Comparison of ENCODE assay signal across 8 cellular contexts in the genomic region with DNA sequence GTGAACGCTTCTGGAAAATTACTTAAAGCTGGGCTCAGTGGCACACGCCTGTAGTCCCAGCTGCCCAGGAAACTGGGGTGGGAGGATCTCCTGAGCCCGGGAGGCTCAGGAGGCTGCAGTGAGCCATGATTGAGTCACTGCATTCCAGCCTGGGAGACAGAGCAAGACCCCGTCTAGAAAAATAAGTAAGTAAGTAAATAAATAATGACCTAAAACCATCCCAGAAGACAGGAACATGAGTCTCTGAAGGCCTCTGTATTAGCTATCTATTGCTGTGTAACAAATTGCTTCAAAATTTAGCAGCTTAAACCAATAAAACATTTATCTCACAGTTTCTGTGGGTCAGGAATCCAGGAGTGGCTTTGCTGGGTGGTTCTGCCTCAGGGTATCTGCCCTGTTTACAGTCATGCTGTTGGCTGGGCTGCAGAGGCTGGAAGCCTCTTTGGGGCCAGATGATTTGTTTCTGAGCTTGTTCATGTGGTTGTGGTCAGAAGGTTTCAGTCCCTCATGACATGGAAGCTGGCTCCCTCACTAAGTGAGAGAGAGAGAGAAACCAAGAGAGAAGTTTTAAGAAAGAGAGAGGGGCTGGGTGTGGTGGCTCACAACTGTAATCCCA. TPM values are rescaled to one million over a fixed set of nuclear protein-coding genes. Genes with fewer than 3 reads are reported as not detected.
DNase-seq lines count a peak whose midpoint lies in the region; ATAC-seq and TF ChIP-seq lines count a peak whose summit lies in the region.

No MANE protein-coding gene starts in this region.

- no peak for TF ChIP-seq CTCF in fibroblast of the aortic adventitia (IDR thresholded peaks at IDR 0.05; ENCODE audit: insufficient read depth, low read length)

- H3K36me3 Mint-ChIP-seq in T-helper 2 cell treated with Interferon-gamma antibody and Interleukin-4, amounts not matched to agents 5 μg/mL and 100 μg/mL, for 36 hours (ENCODE audit: low read depth), result no peaks in the 10 kb centered on the region

- H3K9me3 ChIP-seq in HAP-1, result no peaks in the 10 kb centered on the region; the same call in 1 of the 2 replicates

- ATAC-seq in HG03108 (IDR thresholded peaks at IDR 0.05; ENCODE audit: unreplicated experiment), result peak; percentile 79

- H3K27me3 Mint-ChIP-seq in T-helper 2 cell treated with Interferon-gamma antibody and Interleukin-4, amounts not matched to agents 5 μg/mL and 100 μg/mL, for 36 hours (ENCODE audit: low read depth), result no peaks in the 10 kb centered on the region

- peak overlapping the region; percentile 35 for H3K4me3 Mint-ChIP-seq in T-helper 2 cell treated with Interferon-gamma antibody and Interleukin-4, amounts not matched to agents 5 μg/mL and 100 μg/mL, for 36 hours

- no peaks in the 10 kb centered on the region for H3K4me1 ChIP-seq in HAP-1

- H3K4me3 ChIP-seq in fibroblast of the aortic adventitia (ENCODE audit: low read depth, low read length), result no peak overlapping the region
- H3K4me3 ChIP-seq in HAP-1, result no peak overlapping the region

- H3K4me1 Mint-ChIP-seq in T-helper 2 cell treated with Interferon-gamma antibody and Interleukin-4, amounts not matched to agents 5 μg/mL and 100 μg/mL, for 36 hours (ENCODE audit: low read depth), result peaks cover 36% of the 10 kb centered on the region

- peak; percentile 33 for DNase-seq in stimulated activated naive CD4-positive, alpha-beta T cell treated with Interleukin-2 at 50 U/mL for 16 hours (lab: John Stamatoyannopoulos, UW)
- no peak for DNase-seq in stimulated activated naive CD4-positive, alpha-beta T cell (lab: John Stamatoyannopoulos, UW)
- peak; percentile 76 for DNase-seq in T-helper 2 cell treated with Interferon-gamma antibody and Interleukin-4, amounts not matched to agents 5 μg/mL and 100 μg/mL, for 36 hours (ENCODE audit: low spot score)
- DNase-seq in fibroblast of the aortic adventitia (ENCODE audit: low read depth) (peak; percentile 88), retina (no peak), NCI-H1436 (lab: John Stamatoyannopoulos, UW) (no peak), HAP-1 (ENCODE audit: low spot score in 2 of 2) (no peak)

- no peaks in the 10 kb centered on the region for H3K27me3 ChIP-seq in HAP-1 (ENCODE audit: low read depth)

- peaks cover 4% of the 10 kb centered on the region for H3K9me3 Mint-ChIP-seq in T-helper 2 cell treated with Interferon-gamma antibody and Interleukin-4, amounts not matched to agents 5 μg/mL and 100 μg/mL, for 36 hours

- H3K27ac Mint-ChIP-seq in T-helper 2 cell treated with Interferon-gamma antibody and Interleukin-4, amounts not matched to agents 5 μg/mL and 100 μg/mL, for 36 hours, result peak overlapping the region; percentile 78

- no peaks in the 10 kb centered on the region for H3K36me3 ChIP-seq in HAP-1 (replicated peaks)

- in situ Hi-C loops in HAP-1 (cut with MboI; ENCODE audit: low sequenced_read_pairs), result no loop called here

RNA-seq across cellular contexts. Expression of gene NCOA3, which starts 48.4 kb away (rescaled TPM):
- 29.8 and 53.3 TPM in 2 replicates for total RNA-seq in fibroblast of the aortic adventitia (ENCODE audit: low replicate concordance)

Comparison
In these comparisons a context has a peak if more than half of its experiments do, and no peak if none do; other contexts are left out.
1. DNase-seq: peak in stimulated activated naive CD4-positive, alpha-beta T cell treated with Interleukin-2 at 50 U/mL for 16 hours (single experiment), T-helper 2 cell treated with Interferon-gamma antibody and Interleukin-4, amounts not matched to agents 5 μg/mL and 100 μg/mL, for 36 hours (single experiment) and fibroblast of the aortic adventitia (single experiment); none in stimulated activated naive CD4-positive, alpha-beta T cell (0 of 6), retina (single experiment), NCI-H1436 (single experiment) and HAP-1 (0 of 2).